In genomic region chrX:110414273-110414672, GRCh38 we compare ENCODE assay signal across 15 cellular contexts. TPM values are rescaled to one million over a fixed set of nuclear protein-coding genes. Genes with fewer than 3 reads are reported as not detected.
DNase-seq lines count a peak whose midpoint lies in the region; ATAC-seq lines count a peak whose summit lies in the region.
"Had no signal": no experiment of that assay in that cellular context is flagged by ENCODE, and none has a peak within 500 bp of the region (broad histone marks: within the 10 kb centered on the region; RNA-seq: fewer than 3 reads in every experiment).

No MANE protein-coding gene starts in this region.

- peaks cover 3 to 6% (median 4%) of the 10 kb centered on the region in 3 donors for H3K4me1 Mint-ChIP-seq in CD8-positive, alpha-beta memory T cell
- H3K4me1 Mint-ChIP-seq in T-cell, result peaks cover 2 to 10% (median 3%) of the 10 kb centered on the region in 3 donors

- H3K9me3 ChIP-seq in CD8-positive, alpha-beta memory T cell (ENCODE audit: low read length), result no peaks in the 10 kb centered on the region
- H3K9me3 ChIP-seq: Caco-2, esophagus muscularis mucosa, MG63, SK-N-SH, vagina had no signal

- ATAC-seq in GM19452 (IDR thresholded peaks at IDR 0.05; ENCODE audit: unreplicated experiment) (peak; percentile 17), HG02852 (IDR thresholded peaks at IDR 0.05; ENCODE audit: unreplicated experiment) (peak; percentile 8), HG03565 (IDR thresholded peaks at IDR 0.05; ENCODE audit: unreplicated experiment) (peak; percentile 14), T-cell (replicated peaks in 1 of 4) (no peak)

- H3K27me3 Mint-ChIP-seq in CD8-positive, alpha-beta memory T cell, result peaks cover 7 to 12% of the 10 kb centered on the region in 2 donors
- peaks cover 2 to 39% of the 10 kb centered on the region in 2 donors for H3K27me3 Mint-ChIP-seq in T-cell

- H3K4me3 Mint-ChIP-seq in CD8-positive, alpha-beta memory T cell, result no peak overlapping the region
- no peak overlapping the region for H3K4me3 Mint-ChIP-seq in T-cell

- no peak for DNase-seq in HPDE6-E6E7 (ENCODE audit: extremely low spot score)
- no peak for DNase-seq in CD8-positive, alpha-beta memory T cell
- DNase-seq in activated naive CD4-positive, alpha-beta T cell treated with Interleukin-2 at 50 U/mL for 16 hours, result no peak
- DNase-seq in T-cell, result no peak
- DNase-seq: activated CD4-positive, CD25-positive, alpha-beta regulatory T cell treated with anti-CD3 and anti-CD28 coated beads, Interleukin-2, amount 50 U/mL, for 72 hours; Caco-2; caudate nucleus; NCI-H748 treated with DMSO at 0.1 percent for 48 hours; SK-N-SH had no signal

- no peak overlapping the region for H3K27ac Mint-ChIP-seq in CD8-positive, alpha-beta memory T cell
- H3K27ac Mint-ChIP-seq in T-cell, result no peak overlapping the region

- H3K27me3 ChIP-seq in CD8-positive, alpha-beta memory T cell (ENCODE audit: insufficient read depth, low read length, poor library complexity, severe bottlenecking), result no peaks in the 10 kb centered on the region
- H3K27me3 ChIP-seq: MG63, vagina had no signal

- H3K4me1 ChIP-seq in CD8-positive, alpha-beta memory T cell (ENCODE audit: insufficient read depth, low read length), result no peaks in the 10 kb centered on the region
- H3K4me1 ChIP-seq: Caco-2 had no signal

- CTCF ChIA-PET in CD8-positive, alpha-beta memory T cell (lab: Charles Lee), result interaction anchor here (1.8 to 15.4 kb wide), 3 partner anchors 257 to 523 kb away, joined by 4 to 211 read pairs (median 10); no protein-coding TSS in a partner anchor
- CTCF ChIA-PET in T-cell (lab: Charles Lee), result interaction anchor here (0.8 to 4.3 kb wide), 7 partner anchors 9 to 268 kb away, joined by 3 to 34 read pairs (median 5); no protein-coding TSS in a partner anchor

- no peaks in the 10 kb centered on the region for H3K9me3 Mint-ChIP-seq in CD8-positive, alpha-beta memory T cell
- H3K9me3 Mint-ChIP-seq in T-cell, result no peaks in the 10 kb centered on the region

- H3K36me3 ChIP-seq in CD8-positive, alpha-beta memory T cell (ENCODE audit: insufficient read depth, low read length), result no peaks in the 10 kb centered on the region
- H3K36me3 ChIP-seq: esophagus muscularis mucosa, MG63, vagina had no signal

- no peaks in the 10 kb centered on the region for H3K36me3 Mint-ChIP-seq in CD8-positive, alpha-beta memory T cell
- H3K36me3 Mint-ChIP-seq in T-cell, result no peaks in the 10 kb centered on the region

- POLR2A ChIA-PET in CD8-positive, alpha-beta memory T cell (lab: Charles Lee), result no interaction called here
- POLR2A ChIA-PET in T-cell (lab: Charles Lee), result no interaction called here

- no peak overlapping the region for H3K4me3 ChIP-seq in CD8-positive, alpha-beta memory T cell (ENCODE audit: low read length)
- H3K4me3 ChIP-seq: esophagus muscularis mucosa, MG63, vagina had no signal

- H3K27ac ChIP-seq in CD8-positive, alpha-beta memory T cell (ENCODE audit: low read depth, low read length), result no peak overlapping the region
- H3K27ac ChIP-seq: esophagus muscularis mucosa, vagina had no signal

RNA-seq across cellular contexts. Expression of gene RTL9, which starts 55.6 kb away (rescaled TPM):
- total RNA-seq in CD8-positive, alpha-beta memory T cell, result not detected
- polyA plus RNA-seq in CD8-positive, alpha-beta memory T cell, result not detected
- total RNA-seq in T-cell, result not detected
- total RNA-seq: vagina had no signal

Comparison
In these comparisons a context has a peak if more than half of its experiments do, and no peak if none do; other contexts are left out.
1. ATAC-seq: peak in GM19452 (single experiment), HG02852 (single experiment) and HG03565 (single experiment); none in T-cell (0 of 4).